ENCODE assay signal across 23 cellular contexts in genomic region chrX:9628779-9629493, GRCh38.
"Had no signal": no experiment of that assay in that cellular context is flagged by ENCODE, and none has a peak within 500 bp of the region (broad histone marks: within the 10 kb centered on the region; RNA-seq: fewer than 3 reads in every experiment).

No MANE protein-coding gene starts in this region.

- H3K4me2 ChIP-seq: hepatocyte, smooth muscle cell had no signal

- DNase-seq: activated CD4-positive, alpha-beta memory T cell treated with anti-CD3 and anti-CD28 coated beads, Interleukin-2, amount 10 ng/mL, durations not matched to agents 7 days and 5 days; activated CD4-positive, alpha-beta T cell treated with anti-CD3 and anti-CD28 coated beads, Interleukin-2, amount 10 ng/mL, durations not matched to agents 24 days and 14 days; activated effector memory CD4-positive, alpha-beta T cell treated with anti-CD3 and anti-CD28 coated beads, Interleukin-2, amount 50 U/mL, for 16 hours; activated naive CD4-positive, alpha-beta T cell treated with anti-CD3 and anti-CD28 coated beads, Interleukin-2, amount 10 ng/mL, durations not matched to agents 7 days and 5 days; anterior cingulate cortex; effector memory CD4-positive, alpha-beta T cell; foreskin melanocyte; glutamatergic neuron; immature natural killer cell; kidney glomerular epithelial cell; left ventricle myocardium superior; naive B cell; nucleus accumbens; stimulated activated CD4-positive, alpha-beta T cell treated with anti-CD3 and anti-CD28 coated beads, Interleukin-4, amount 100 ng/mL, for 1 hour; stimulated activated naive CD4-positive, alpha-beta T cell; testis; upper lobe of right lung had no signal

- H3K9ac ChIP-seq: parathyroid adenoma had no signal

- H3K27me3 ChIP-seq: body of pancreas, hepatocyte, testis, upper lobe of right lung had no signal

- H3K36me3 ChIP-seq: upper lobe of right lung had no signal

- H3K79me2 ChIP-seq: parathyroid adenoma had no signal

- ATAC-seq: activated CD4-positive, CD25-positive, alpha-beta regulatory T cell treated with anti-CD3 and anti-CD28 coated beads, Interleukin-2, amount 50 U/mL, for 24 hours; body of pancreas; left ventricle myocardium superior; sciatic nerve; upper lobe of right lung had no signal

- H3K4me3 ChIP-seq: body of pancreas, hepatocyte, smooth muscle cell, testis, upper lobe of right lung had no signal

- H3K4me1 ChIP-seq: body of pancreas, parathyroid adenoma, testis, upper lobe of right lung had no signal

- H3K27ac ChIP-seq: body of pancreas, hepatocyte, parathyroid adenoma, testis, upper lobe of right lung had no signal

- H2AFZ ChIP-seq: hepatocyte, parathyroid adenoma had no signal

- H3K9me3 ChIP-seq: body of pancreas, testis, upper lobe of right lung had no signal
